Comparison of ENCODE assay signal across 8 cellular contexts in genomic region chr11:33716236-33716635, GRCh38. TPM values are rescaled to one million over a fixed set of nuclear protein-coding genes. Genes with fewer than 3 reads are reported as not detected.
DNase-seq lines count a peak whose midpoint lies in the region; ATAC-seq and TF ChIP-seq lines count a peak whose summit lies in the region.

No MANE protein-coding gene starts in this region.

- H3K9me3 ChIP-seq in RWPE2 (ENCODE audit: severe bottlenecking) (no peaks in the 10 kb centered on the region), upper lobe of right lung (no peaks in the 10 kb centered on the region)

- H3K4me3 ChIP-seq in RWPE2 (ENCODE audit: severe bottlenecking), result no peak overlapping the region
- no peak overlapping the region for H3K4me3 ChIP-seq in upper lobe of right lung

- intact Hi-C loops in Right ventricle myocardium superior (cut with DNase I), result no loop called here
- intact Hi-C loops in cardiac septum (cut with DNase I), result no loop called here
- intact Hi-C loops in upper lobe of right lung (cut with DNase I), result no loop called here

- peak; percentile 62 for TF ChIP-seq CTCF in RWPE2 (IDR thresholded peaks at IDR 0.05; ENCODE audit: poor library complexity, severe bottlenecking)
- TF ChIP-seq CTCF in upper lobe of right lung (IDR thresholded peaks at IDR 0.05), result peak; percentile 32

- DNase-seq in Right ventricle myocardium superior (no peak), cardiac septum (ENCODE audit: low spot score) (no peak), RWPE2 (ENCODE audit: low spot score) (no peak), glomerular visceral epithelial cell (ENCODE audit: extremely low spot score) (peak; percentile 44), upper lobe of right lung (no peak), NCI-H187 treated with DMSO at 0.1 percent for 48 hours (lab: John Stamatoyannopoulos, UW) (no peak), SHP77 (lab: John Stamatoyannopoulos, UW) (no peak)

- no peaks in the 10 kb centered on the region for H3K27me3 ChIP-seq in RWPE2 (ENCODE audit: insufficient read depth, poor library complexity, severe bottlenecking)
- no peaks in the 10 kb centered on the region for H3K27me3 ChIP-seq in upper lobe of right lung

- peaks cover 100% of the 10 kb centered on the region for H3K36me3 ChIP-seq in RWPE2 (ENCODE audit: low read depth)
- peaks cover 97% of the 10 kb centered on the region for H3K36me3 ChIP-seq in upper lobe of right lung

- ATAC-seq in Right ventricle myocardium superior (ENCODE audit: poor library complexity) (peak; percentile 43), RWPE2 (ENCODE audit: low read depth) (peak; percentile 64), upper lobe of right lung (peak; percentile 33), HG02642 (IDR thresholded peaks at IDR 0.05; ENCODE audit: poor library complexity, unreplicated experiment) (no peak)

- H3K27ac ChIP-seq in RWPE2 (ENCODE audit: poor library complexity, severe bottlenecking) (peak overlapping the region; percentile 91), upper lobe of right lung (peak overlapping the region; percentile 56)

- H3K4me1 ChIP-seq in RWPE2 (ENCODE audit: insufficient read depth, poor library complexity, severe bottlenecking) (peaks cover 50% of the 10 kb centered on the region), upper lobe of right lung (peaks cover 25% of the 10 kb centered on the region)

RNA-seq across cellular contexts. Expression of gene C11orf91, which starts 15.6 kb away (rescaled TPM):
- total RNA-seq in Right ventricle myocardium superior (not detected), cardiac septum (1.4 TPM), upper lobe of right lung (1.5 TPM)

RNA-seq across cellular contexts. Expression of gene CD59, which starts 20.0 kb away (rescaled TPM):
- total RNA-seq in Right ventricle myocardium superior (713 TPM), cardiac septum (932 TPM), upper lobe of right lung (1,004 TPM)

RNA-seq across cellular contexts. Expression of gene FBXO3, which starts 58.1 kb away (rescaled TPM):
- 45.3 TPM for total RNA-seq in Right ventricle myocardium superior
- total RNA-seq in cardiac septum, result 46.1 TPM
- total RNA-seq in upper lobe of right lung, result 32.5 TPM
